ENCODE assay signal across 16 cellular contexts in genomic region chr5:149447373-149448367, GRCh38.
DNase-seq lines count a peak whose midpoint lies in the region; ATAC-seq, FAIRE-seq and TF ChIP-seq lines count a peak whose summit lies in the region.
"Had no signal": no experiment of that assay in that cellular context is flagged by ENCODE, and none has a peak within 500 bp of the region (broad histone marks: within the 10 kb centered on the region; RNA-seq: fewer than 3 reads in every experiment).

No MANE protein-coding gene starts in this region.

- peaks cover 11% of the 10 kb centered on the region; the same call in 1 of the 2 replicates for H3F3A ChIP-seq in PC-9 (ENCODE audit: insufficient read depth, low read depth)

- no peak for ATAC-seq in T-helper 17 cell

- TF ChIP-seq CTCF in AG04450 (IDR thresholded peaks at IDR 0.05; ENCODE audit: low read depth, low read length) = no peak
- TF ChIP-seq CTCF in fibroblast of pulmonary artery (IDR thresholded peaks at IDR 0.05; ENCODE audit: low read length, missing control alignments) = no peak
- no peak for TF ChIP-seq CTCF in osteocyte (IDR thresholded peaks at IDR 0.05)
- no peak for TF ChIP-seq CTCF in D721Med (IDR thresholded peaks at IDR 0.05; ENCODE audit: insufficient read depth, missing control alignments)
- no peak for TF ChIP-seq CTCF in PC-9 (conservative IDR thresholded peaks at IDR 0.05)

- BruUV-seq in PC-9 (replicated peaks; lab: Mats Ljungman, UMichigan) = no TSS peak

- intact Hi-C loops in PC-9 (cut with micrococcal nuclease; ENCODE audit: unreplicated experiment) = no loop called here

- H3K4me3 Mint-ChIP-seq in T-helper 17 cell (peak overlapping the region; percentile 3), osteocyte (ENCODE audit: unreplicated experiment) (no peak overlapping the region)
- H3K4me3 Mint-ChIP-seq: activated CD4-positive, alpha-beta T cell treated with anti-CD3 and anti-CD28 coated beads, Interleukin-2, amount 10 ng/mL, durations not matched to agents 7 days and 5 days had no signal

- FAIRE-seq in D721Med (lab: Jason Lieb, UNC) = no peak

- H3K9me3 ChIP-seq in AG04450 (ENCODE audit: control insufficient read depth, insufficient read depth, low read length) (no peaks in the 10 kb centered on the region), T-helper 17 cell (ENCODE audit: control insufficient read depth, low read length, poor library complexity, severe bottlenecking) (no peaks in the 10 kb centered on the region), PC-9 (ENCODE audit: insufficient read depth, low read depth) (no peaks in the 10 kb centered on the region)
- H3K9me3 ChIP-seq: tibial nerve had no signal

- H3K9me3 Mint-ChIP-seq in osteocyte (ENCODE audit: unreplicated experiment) = no peaks in the 10 kb centered on the region

- H3K36me3 ChIP-seq in PC-9 (ENCODE audit: low read depth) = no peaks in the 10 kb centered on the region
- H3K36me3 ChIP-seq: tibial nerve had no signal

- H3K27ac ChIP-seq in AG04450 (ENCODE audit: low read depth, low read length) (peak overlapping the region; percentile 2), PC-9 (no peak overlapping the region)

- H3K27ac Mint-ChIP-seq in T-helper 17 cell = no peak overlapping the region
- peak overlapping the region; percentile 47 for H3K27ac Mint-ChIP-seq in osteocyte (ENCODE audit: unreplicated experiment)
- H3K27ac Mint-ChIP-seq: activated CD4-positive, alpha-beta T cell treated with anti-CD3 and anti-CD28 coated beads, Interleukin-2, amount 10 ng/mL, durations not matched to agents 7 days and 5 days had no signal

- H3K4me2 ChIP-seq in PC-9 = no peak overlapping the region

- H3K4me1 ChIP-seq in PC-9 (replicated peaks; ENCODE audit: insufficient read depth) = peaks cover 23% of the 10 kb centered on the region

- no peaks in the 10 kb centered on the region for H3K79me2 ChIP-seq in PC-9 (ENCODE audit: low read depth)

- H3K27me3 ChIP-seq in AG04450 (ENCODE audit: control insufficient read depth, insufficient read depth, low read length) (no peaks in the 10 kb centered on the region), PC-9 (ENCODE audit: insufficient read depth, low read depth) (no peaks in the 10 kb centered on the region)
- H3K27me3 ChIP-seq: tibial nerve had no signal

- H4K20me1 ChIP-seq in PC-9 (ENCODE audit: insufficient read depth) = no peaks in the 10 kb centered on the region

- peaks cover 26% of the 10 kb centered on the region for H3K27me3 Mint-ChIP-seq in T-helper 17 cell
- H3K27me3 Mint-ChIP-seq in osteocyte (ENCODE audit: unreplicated experiment) = no peaks in the 10 kb centered on the region
- H3K27me3 Mint-ChIP-seq: activated CD4-positive, alpha-beta T cell treated with anti-CD3 and anti-CD28 coated beads, Interleukin-2, amount 10 ng/mL, durations not matched to agents 7 days and 5 days had no signal

- H3K4me1 Mint-ChIP-seq in T-helper 17 cell (peaks cover 7% of the 10 kb centered on the region), osteocyte (ENCODE audit: unreplicated experiment) (peaks cover 68% of the 10 kb centered on the region)

- CTCF ChIA-PET in AG04450 (lab: Charles Lee) (interaction anchor here (0.6 to 4.1 kb wide), 9 partner anchors 13 to 171 kb away, joined by 3 to 36 read pairs (median 4); partner anchors contain the start of gene CSNK1A1), PC-9 (lab: Charles Lee) (interaction anchor here (0.6 to 0.9 kb wide), 3 partner anchors 55 to 115 kb away, joined by 3 to 4 read pairs (median 4); partner anchors contain the start of gene CSNK1A1)

- H3K4me3 ChIP-seq in AG04450 (ENCODE audit: low read depth, low read length) = no peak overlapping the region
- no peak overlapping the region for H3K4me3 ChIP-seq in fibroblast of pulmonary artery (replicated peaks; ENCODE audit: low read depth, low read length)
- no peak overlapping the region for H3K4me3 ChIP-seq in PC-9
- H3K4me3 ChIP-seq: tibial nerve had no signal

- H3K36me3 Mint-ChIP-seq in T-helper 17 cell (ENCODE audit: low read depth) (no peaks in the 10 kb centered on the region), osteocyte (ENCODE audit: unreplicated experiment) (no peaks in the 10 kb centered on the region)

- POLR2A ChIA-PET in AG04450 (lab: Yijun Ruan, JAX) = interaction anchor here (0.6 to 1.8 kb wide), 3 partner anchors 39 to 172 kb away, joined by 3 to 16 read pairs (median 6); no protein-coding TSS in a partner anchor
- POLR2A ChIA-PET in PC-9 (lab: Charles Lee; ENCODE audit: unreplicated experiment) = no interaction called here

- no peak overlapping the region for H2AFZ ChIP-seq in PC-9

- DNase-seq in AG04450 (ENCODE audit: low read depth, low spot score) = no peak
- no peak for DNase-seq in T-helper 17 cell
- DNase-seq in fibroblast of pulmonary artery (ENCODE audit: low read depth) = peak; percentile 74
- no peak for DNase-seq in osteocyte (ENCODE audit: extremely low spot score, unreplicated experiment)
- no peak for DNase-seq in HK-2 (ENCODE audit: unreplicated experiment)
- DNase-seq in D721Med (ENCODE audit: insufficient read length, low spot score) = no peak
- no peak for DNase-seq in PC-9
- no peak for DNase-seq in HCEC 1CT
- DNase-seq: activated CD4-positive, alpha-beta T cell treated with anti-CD3 and anti-CD28 coated beads, Interleukin-2, amount 10 ng/mL, durations not matched to agents 7 days and 5 days; activated T-cell treated with anti-CD3 and anti-CD28 coated beads, Interleukin-2, amount 50 U/mL, for 48 hours; amygdala; foreskin melanocyte; KBM-7; NCI-H1694 treated with DMSO at 0.1 percent for 48 hours; stimulated activated CD4-positive, alpha-beta T cell treated with anti-CD3 and anti-CD28 coated beads, Interleukin-15, amount 100 ng/mL, for 24 hours had no signal

- H3K9me2 ChIP-seq in PC-9 (ENCODE audit: insufficient read depth) = no peaks in the 10 kb centered on the region
